In the genomic region with DNA sequence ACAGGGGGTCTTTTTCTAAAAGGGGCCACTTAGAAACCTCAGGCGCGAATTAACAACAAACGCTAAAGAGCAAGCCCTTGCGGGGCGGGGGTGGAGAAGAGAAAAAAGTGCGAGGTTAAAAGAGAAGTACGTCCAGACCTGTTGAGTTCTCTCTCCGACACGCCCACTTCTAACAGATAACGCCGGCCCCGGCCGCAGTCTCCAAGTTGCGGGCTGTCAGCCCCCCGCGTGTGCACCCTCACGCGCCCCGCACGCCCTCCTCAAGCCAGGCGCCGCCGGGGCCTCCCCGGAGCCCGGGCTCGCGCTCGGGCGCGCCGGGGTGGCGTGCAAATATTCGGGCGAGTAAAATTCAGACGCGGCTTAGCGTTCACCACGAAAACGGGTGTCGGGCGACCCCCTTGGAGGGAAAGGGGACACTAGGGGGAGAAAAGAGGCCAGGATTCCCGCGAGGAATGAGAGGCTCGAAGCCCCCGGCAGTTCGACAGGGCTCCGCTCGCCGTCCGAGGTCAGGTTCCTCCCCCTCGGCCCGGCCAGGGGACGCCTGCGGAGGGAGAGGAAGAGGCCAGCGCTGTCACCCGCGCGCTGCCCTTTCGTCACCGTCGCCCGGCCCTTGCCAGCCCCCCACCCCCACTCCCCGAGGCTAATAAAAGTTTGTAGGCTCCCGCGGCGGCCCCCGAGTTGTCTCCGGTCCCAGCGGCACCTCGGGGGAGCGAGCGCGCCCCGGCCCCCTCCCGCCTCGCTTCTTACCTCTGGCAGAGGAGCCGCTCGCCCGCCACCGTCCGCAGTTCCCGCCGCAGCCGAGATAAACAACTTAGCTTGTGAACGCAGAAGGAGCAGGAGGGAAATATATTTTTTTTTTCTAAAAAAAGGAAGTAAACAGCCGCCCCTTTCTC, we compare ENCODE assay signal across 8 cellular contexts. TPM values are rescaled to one million over a fixed set of nuclear protein-coding genes. Genes with fewer than 3 reads are reported as not detected.
DNase-seq lines count a peak whose midpoint lies in the region; ATAC-seq and TF ChIP-seq lines count a peak whose summit lies in the region.

No MANE protein-coding gene starts in this region.

- H3K9me3 Mint-ChIP-seq in H9: no peaks in the 10 kb centered on the region
- H3K9me3 Mint-ChIP-seq in naive thymus-derived CD8-positive, alpha-beta T cell: peaks cover 0 to 8% (median 0%) of the 10 kb centered on the region in 9 donors

- no peak overlapping the region for H2BK15ac ChIP-seq in H9 (ENCODE audit: low read depth, low read length)

- H2BK12ac ChIP-seq in H9 (ENCODE audit: insufficient read length, low read depth, low read length): no peak overlapping the region

- no peak overlapping the region for H4K8ac ChIP-seq in H9 (replicated peaks; ENCODE audit: insufficient read length, low read depth, low read length)

- peak; percentile 1 to 4 for ATAC-seq in naive thymus-derived CD8-positive, alpha-beta T cell
- no peak for ATAC-seq in HG02840 (IDR thresholded peaks at IDR 0.05; ENCODE audit: low FRiP score, unreplicated experiment)

- no peak overlapping the region for H2BK120ac ChIP-seq in H9 (ENCODE audit: low read depth, low read length, poor library complexity, severe bottlenecking)

- H3K23me2 ChIP-seq in H9 (ENCODE audit: insufficient read length, low read depth, low read length, poor library complexity, severe bottlenecking): peaks cover 23% of the 10 kb centered on the region

- H3K27me3 Mint-ChIP-seq in H9 (ENCODE audit: low read depth): peaks cover 26% of the 10 kb centered on the region
- H3K27me3 Mint-ChIP-seq in naive thymus-derived CD8-positive, alpha-beta T cell: no peaks in the 10 kb centered on the region

- H3K27me3 ChIP-seq in H9 (ENCODE audit: insufficient read depth, low read length) (peaks cover 10% of the 10 kb centered on the region; the same call in 1 of the 2 replicates), Peyer's patch (no peaks in the 10 kb centered on the region), subcutaneous abdominal adipose tissue (ENCODE audit: control insufficient read depth in 5 of 5, insufficient read depth in 4 of 5, low read length in 5 of 5) (no peaks in the 10 kb centered on the region)

- H2AFZ ChIP-seq in H9 (ENCODE audit: low read length): no peak overlapping the region

- DNase-seq in AG10803 (ENCODE audit: low read depth): peak; percentile 41
- peak; percentile 49 for DNase-seq in H9
- peak; percentile 70 to 86 (median 79) for DNase-seq in Peyer's patch
- DNase-seq in activated T-helper 9 cell treated with anti-CD3 and anti-CD28 coated beads, Interleukin-2, amount 50 U/mL, for 16 hours (ENCODE audit: low read depth): peak; percentile 37
- peak; percentile 54 for DNase-seq in fibroblast of pulmonary artery (ENCODE audit: low read depth)
- peak; percentile 45 to 81 (median 50) for DNase-seq in naive thymus-derived CD8-positive, alpha-beta T cell

- no peak overlapping the region for H3K18ac ChIP-seq in H9 (ENCODE audit: insufficient read length, low read depth, low read length)

- H3K36me3 Mint-ChIP-seq in H9 (ENCODE audit: insufficient read depth in 1 of 3, low read depth in 3 of 3): peaks cover 0 to 12% (median 0%) of the 10 kb centered on the region in 3 experiments; a peak in 3 of 7 replicates
- peaks cover 0 to 23% (median 22%) of the 10 kb centered on the region in 3 donors for H3K36me3 Mint-ChIP-seq in naive thymus-derived CD8-positive, alpha-beta T cell

- no peak overlapping the region for H3T11ph ChIP-seq in H9 (ENCODE audit: low read length)

- peaks cover 0 to 6% (median 0%) of the 10 kb centered on the region in 3 donors for H3K36me3 ChIP-seq in Peyer's patch
- H3K36me3 ChIP-seq in subcutaneous abdominal adipose tissue (ENCODE audit: control insufficient read depth in 5 of 5, insufficient read depth in 5 of 5, low read length in 5 of 5): peaks cover 0 to 10% (median 0%) of the 10 kb centered on the region in 5 donors

- H3K4me1 ChIP-seq in H9 (ENCODE audit: insufficient read depth, low read length): peaks cover 8% of the 10 kb centered on the region
- peaks cover 0 to 21% (median 0%) of the 10 kb centered on the region in 4 donors for H3K4me1 ChIP-seq in Peyer's patch
- peaks cover 4 to 47% (median 29%) of the 10 kb centered on the region in 5 donors for H3K4me1 ChIP-seq in subcutaneous abdominal adipose tissue (ENCODE audit: control insufficient read depth in 5 of 5, insufficient read depth in 5 of 5, low read length in 5 of 5)

- H3K79me2 ChIP-seq in H9 (ENCODE audit: insufficient read depth, low read length): no peaks in the 10 kb centered on the region

- H3K9me3 ChIP-seq in H9 (ENCODE audit: control insufficient read depth, low read depth, low read length) (no peaks in the 10 kb centered on the region), Peyer's patch (no peaks in the 10 kb centered on the region), subcutaneous abdominal adipose tissue (ENCODE audit: control insufficient read depth in 5 of 5, low read length in 5 of 5) (no peaks in the 10 kb centered on the region)

- H3K56ac ChIP-seq in H9 (ENCODE audit: insufficient read length, low read depth, low read length): no peak overlapping the region

- H3K4me3 ChIP-seq in AG10803 (ENCODE audit: low read length) (peak overlapping the region; percentile 91), Peyer's patch (peak overlapping the region; percentile 70 to 95 (median 89)), fibroblast of pulmonary artery (replicated peaks; ENCODE audit: low read depth, low read length) (peak overlapping the region; percentile 84), subcutaneous abdominal adipose tissue (ENCODE audit: low read depth in 1 of 5, low read length in 5 of 5) (peak overlapping the region; percentile 90 to 95 (median 93))

- H3K4me3 Mint-ChIP-seq in H9: peak overlapping the region; percentile 82 to 84
- peak overlapping the region; percentile 70 to 96 (median 91) for H3K4me3 Mint-ChIP-seq in naive thymus-derived CD8-positive, alpha-beta T cell

- H4K5ac ChIP-seq in H9 (ENCODE audit: insufficient read length, low read depth, low read length): no peak overlapping the region

- peak overlapping the region; percentile 91 for H3K4me2 ChIP-seq in H9 (ENCODE audit: insufficient read depth, insufficient read length, low read length)

- H2BK5ac ChIP-seq in H9 (ENCODE audit: insufficient read length, low read length): no peak overlapping the region

- no peak overlapping the region for H3K27ac Mint-ChIP-seq in H9
- peak overlapping the region; percentile 31 to 95 (median 86) for H3K27ac Mint-ChIP-seq in naive thymus-derived CD8-positive, alpha-beta T cell

- H3K4me1 Mint-ChIP-seq in H9: peaks cover 44 to 45% of the 10 kb centered on the region in 2 experiments
- H3K4me1 Mint-ChIP-seq in naive thymus-derived CD8-positive, alpha-beta T cell: peaks cover 20 to 53% (median 47%) of the 10 kb centered on the region in 4 donors

- no peak for TF ChIP-seq POLR2A in Peyer's patch (IDR thresholded peaks at IDR 0.05)

- no peak overlapping the region for H3K14ac ChIP-seq in H9 (ENCODE audit: insufficient read depth, low read length)

- no peak overlapping the region for H2AK5ac ChIP-seq in H9 (ENCODE audit: insufficient read length, low read length)

- TF ChIP-seq CTCF in AG10803 (conservative IDR thresholded peaks at IDR 0.05; ENCODE audit: low read length) (peak; percentile 11; the same call in 1 of the 2 replicates), H9 (conservative IDR thresholded peaks at IDR 0.05) (no peak), Peyer's patch (IDR thresholded peaks at IDR 0.05) (no peak), fibroblast of pulmonary artery (IDR thresholded peaks at IDR 0.05; ENCODE audit: low read length, missing control alignments) (no peak)

- no peaks in the 10 kb centered on the region for H4K20me1 ChIP-seq in H9 (ENCODE audit: control insufficient read depth, insufficient read depth, insufficient read length)

- no peak overlapping the region for H3K4ac ChIP-seq in H9 (ENCODE audit: low read depth, low read length)

- no CpG with 5 or more reads among the region's 86 CpGs for WGBS in H9 (ENCODE audit: extremely low coverage, insufficient read length, low lambda C conversion rate)

- no peak overlapping the region for H3K9ac ChIP-seq in H9 (ENCODE audit: extremely low read depth, insufficient read length, low read length)
- H3K9ac ChIP-seq in subcutaneous abdominal adipose tissue (ENCODE audit: low read length in 5 of 5): peak overlapping the region; percentile 87 to 96 (median 92)

- H4K91ac ChIP-seq in H9 (ENCODE audit: insufficient read length, low read depth, low read length): no peak overlapping the region

- H3K79me1 ChIP-seq in H9 (ENCODE audit: insufficient read depth, low read depth, low read length, poor library complexity, severe bottlenecking): no peaks in the 10 kb centered on the region

- H3K27ac ChIP-seq in H9 (ENCODE audit: insufficient read length, low read depth, low read length): no peak overlapping the region
- peak overlapping the region; percentile 96 to 100 (median 100) for H3K27ac ChIP-seq in Peyer's patch
- peak overlapping the region; percentile 100 for H3K27ac ChIP-seq in subcutaneous abdominal adipose tissue (ENCODE audit: low read depth, low read length)

- H3K23ac ChIP-seq in H9 (ENCODE audit: insufficient read length, low read depth, low read length): no peak overlapping the region

- no peak overlapping the region for H2BK20ac ChIP-seq in H9 (ENCODE audit: low read depth, low read length, poor library complexity, severe bottlenecking)

- POLR2A ChIA-PET in naive thymus-derived CD8-positive, alpha-beta T cell (lab: Charles Lee): interaction anchor here (0.6 to 3.4 kb wide), 16 partner anchors 11 to 786 kb away, joined by 3 to 190 read pairs (median 8); a partner anchor contains a TSS

RNA-seq across cellular contexts. Expression of a gene that starts 0.8 kb away (rescaled TPM):
- total RNA-seq in H9 (2021) (26.5 and 31.4 TPM in 2 replicates), Peyer's patch (10 to 100 TPM; 29.7 to 79.2 (median 38.9) TPM)
- total RNA-seq in naive thymus-derived CD8-positive, alpha-beta T cell: 100 to 1,000 TPM; 131 to 133 TPM
- polyA plus RNA-seq in naive thymus-derived CD8-positive, alpha-beta T cell: 10 to 100 TPM; 60.2 to 83.9 (median 67.1) TPM

Comparison
In these comparisons a context has a peak if more than half of its experiments do, and no peak if none do; other contexts are left out.
1. H3K27ac Mint-ChIP-seq: peak in naive thymus-derived CD8-positive, alpha-beta T cell (10 of 10); none in H9 (0 of 3).
2. Peak in every context shown above with its lines, with median percentiles within 50 percentile points of each other: DNase-seq and H3K4me3 ChIP-seq.